8 cellular contexts compared by ENCODE assay signal in genomic region chr1:203126151-203126865, GRCh38. TPM values are rescaled to one million over a fixed set of nuclear protein-coding genes. Genes with fewer than 3 reads are reported as not detected.
A peak's percentile ranks its signal among the peaks of the same experiment; 100 is the strongest.
DNase-seq lines count a peak whose midpoint lies in the region; ATAC-seq lines count a peak whose summit lies in the region.

No MANE protein-coding gene starts in this region.

- ATAC-seq in GM21737 (IDR thresholded peaks at IDR 0.05; ENCODE audit: unreplicated experiment), result no peak
- ATAC-seq in HG03457 (IDR thresholded peaks at IDR 0.05; ENCODE audit: unreplicated experiment), result no peak

- DNase-seq in Caki2 (ENCODE audit: low read depth), result peak; percentile 32
- DNase-seq in M059J (ENCODE audit: low read depth), result peak; percentile 40
- DNase-seq in cerebellar cortex (ENCODE audit: low spot score), result peak; percentile 78
- peak; percentile 52 for DNase-seq in midbrain (lab: John Stamatoyannopoulos, UW)
- no peak for DNase-seq in NCI-H524 treated with DMSO at 0.1 percent for 48 hours (lab: John Stamatoyannopoulos, UW)
- DNase-seq in NCI-H510A treated with DMSO at 0.1 percent for 48 hours (lab: John Stamatoyannopoulos, UW), result no peak

- in situ Hi-C loops in Caki2 (cut with HindIII; ENCODE audit: low pct_unique_long_range_greater_than_20kb, low sequenced_read_pairs), result no loop called here

RNA-seq across cellular contexts. Expression of gene ADORA1, which starts 1.2 kb away (rescaled TPM):
- total RNA-seq in Caki2 (2014; rRNA removed; shearing (Covaris generic); ENCODE audit: low replicate concordance), result 87.9 and 100 TPM in 2 replicates
- total RNA-seq in M059J (2014; rRNA removed; shearing (Covaris generic)), result 1.6 and 5.6 TPM in 2 replicates

RNA-seq across cellular contexts. Expression of gene MYOG, which starts 40.5 kb away (rescaled TPM):
- not detected in 2 replicates for total RNA-seq in Caki2 (2014; rRNA removed; shearing (Covaris generic); ENCODE audit: low replicate concordance)
- total RNA-seq in M059J (2014; rRNA removed; shearing (Covaris generic)), result not detected in 2 replicates

RNA-seq across cellular contexts. Expression of gene MYBPH, which starts 49.3 kb away (rescaled TPM):
- not detected in 2 replicates for total RNA-seq in Caki2 (2014; rRNA removed; shearing (Covaris generic); ENCODE audit: low replicate concordance)
- total RNA-seq in M059J (2014; rRNA removed; shearing (Covaris generic)), result not detected in 2 replicates

Comparison
In these comparisons a context has a peak if more than half of its experiments do, and no peak if none do; other contexts are left out.
1. DNase-seq: peak in Caki2 (single experiment), M059J (single experiment), cerebellar cortex (single experiment) and midbrain (single experiment); none in NCI-H524 treated with DMSO at 0.1 percent for 48 hours (single experiment) and NCI-H510A treated with DMSO at 0.1 percent for 48 hours (single experiment).
2. RNA of gene ADORA1, which starts 1.2 kb away (total RNA-seq): 87.9 to 100 TPM in Caki2; 1.6 to 5.6 TPM in M059J; every median in the first group is over 10 times any median in the second.